ENCODE assay signal across 1 cellular context in genomic region chr11:10322830-10323792, GRCh38.
A peak's percentile ranks its signal among the peaks of the same experiment; 100 is the strongest.
TF ChIP-seq lines count a peak whose summit lies in the region.

No MANE protein-coding gene starts in this region.

TF ChIP-seq in HepG2, 621 proteins besides CTCF, POLR2A, EP300 and RAD21 (continued from another document and continues in another):
- TF ChIP-seq, protein P1, sequence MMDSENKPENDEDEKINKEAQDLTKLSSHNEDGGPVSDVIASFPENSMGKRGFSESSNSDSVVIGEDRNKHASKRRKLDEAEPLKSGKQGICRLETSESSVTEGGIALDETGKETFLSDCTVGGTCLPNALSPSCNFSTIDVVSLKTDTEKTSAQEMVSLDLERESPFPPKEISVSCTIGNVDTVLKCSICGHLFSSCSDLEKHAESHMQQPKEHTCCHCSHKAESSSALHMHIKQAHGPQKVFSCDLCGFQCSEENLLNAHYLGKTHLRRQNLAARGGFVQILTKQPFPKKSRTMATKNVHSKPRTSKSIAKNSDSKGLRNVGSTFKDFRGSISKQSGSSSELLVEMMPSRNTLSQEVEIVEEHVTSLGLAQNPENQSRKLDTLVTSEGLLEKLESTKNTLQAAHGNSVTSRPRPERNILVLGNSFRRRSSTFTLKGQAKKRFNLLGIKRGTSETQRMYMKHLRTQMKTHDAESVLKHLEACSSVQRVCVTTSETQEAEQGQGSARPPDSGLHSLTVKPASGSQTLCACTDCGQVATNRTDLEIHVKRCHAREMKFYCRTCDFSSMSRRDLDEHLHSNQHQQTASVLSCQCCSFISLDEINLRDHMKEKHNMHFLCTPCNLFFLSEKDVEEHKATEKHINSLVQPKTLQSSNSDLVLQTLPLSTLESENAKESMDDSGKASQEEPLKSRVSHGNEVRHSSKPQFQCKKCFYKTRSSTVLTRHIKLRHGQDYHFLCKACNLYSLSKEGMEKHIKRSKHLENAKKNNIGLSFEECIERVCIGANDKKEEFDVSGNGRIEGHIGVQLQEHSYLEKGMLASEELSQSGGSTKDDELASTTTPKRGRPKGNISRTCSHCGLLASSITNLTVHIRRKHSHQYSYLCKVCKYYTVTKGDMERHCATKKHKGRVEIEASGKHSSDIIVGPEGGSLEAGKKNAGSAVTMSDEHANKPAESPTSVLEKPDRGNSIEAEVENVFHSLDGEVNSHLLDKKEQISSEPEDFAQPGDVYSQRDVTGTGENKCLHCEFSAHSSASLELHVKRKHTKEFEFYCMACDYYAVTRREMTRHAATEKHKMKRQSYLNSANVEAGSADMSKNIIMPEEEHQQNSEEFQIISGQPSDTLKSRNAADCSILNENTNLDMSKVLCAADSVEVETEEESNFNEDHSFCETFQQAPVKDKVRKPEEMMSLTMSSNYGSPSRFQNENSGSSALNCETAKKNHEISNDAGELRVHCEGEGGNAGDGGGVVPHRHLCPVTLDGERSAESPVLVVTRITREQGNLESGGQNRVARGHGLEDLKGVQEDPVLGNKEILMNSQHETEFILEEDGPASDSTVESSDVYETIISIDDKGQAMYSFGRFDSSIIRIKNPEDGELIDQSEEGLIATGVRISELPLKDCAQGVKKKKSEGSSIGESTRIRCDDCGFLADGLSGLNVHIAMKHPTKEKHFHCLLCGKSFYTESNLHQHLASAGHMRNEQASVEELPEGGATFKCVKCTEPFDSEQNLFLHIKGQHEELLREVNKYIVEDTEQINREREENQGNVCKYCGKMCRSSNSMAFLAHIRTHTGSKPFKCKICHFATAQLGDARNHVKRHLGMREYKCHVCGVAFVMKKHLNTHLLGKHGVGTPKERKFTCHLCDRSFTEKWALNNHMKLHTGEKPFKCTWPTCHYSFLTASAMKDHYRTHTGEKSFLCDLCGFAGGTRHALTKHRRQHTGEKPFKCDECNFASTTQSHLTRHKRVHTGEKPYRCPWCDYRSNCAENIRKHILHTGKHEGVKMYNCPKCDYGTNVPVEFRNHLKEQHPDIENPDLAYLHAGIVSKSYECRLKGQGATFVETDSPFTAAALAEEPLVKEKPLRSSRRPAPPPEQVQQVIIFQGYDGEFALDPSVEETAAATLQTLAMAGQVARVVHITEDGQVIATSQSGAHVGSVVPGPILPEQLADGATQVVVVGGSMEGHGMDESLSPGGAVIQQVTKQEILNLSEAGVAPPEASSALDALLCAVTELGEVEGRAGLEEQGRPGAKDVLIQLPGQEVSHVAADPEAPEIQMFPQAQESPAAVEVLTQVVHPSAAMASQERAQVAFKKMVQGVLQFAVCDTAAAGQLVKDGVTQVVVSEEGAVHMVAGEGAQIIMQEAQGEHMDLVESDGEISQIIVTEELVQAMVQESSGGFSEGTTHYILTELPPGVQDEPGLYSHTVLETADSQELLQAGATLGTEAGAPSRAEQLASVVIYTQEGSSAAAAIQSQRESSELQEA (CRISPR knock-in tag; IDR thresholded peaks at IDR 0.05; ENCODE audit: not compliant biosample characterization): no peak
- TF ChIP-seq SP5 (CRISPR knock-in tag; IDR thresholded peaks at IDR 0.05; ENCODE audit: borderline replicate concordance, low read depth): no peak
- no peak for TF ChIP-seq ZNF44 (CRISPR knock-in tag; IDR thresholded peaks at IDR 0.05)
- peak; percentile 33; the same call in 1 of the 2 replicates for TF ChIP-seq KDM5A (IDR thresholded peaks at IDR 0.05; ENCODE audit: borderline replicate concordance, low read length)
- TF ChIP-seq HOXD1 (CRISPR knock-in tag; IDR thresholded peaks at IDR 0.05): no peak
- no peak for TF ChIP-seq ZSCAN30 (CRISPR knock-in tag; IDR thresholded peaks at IDR 0.05)
- TF ChIP-seq, protein P2, sequence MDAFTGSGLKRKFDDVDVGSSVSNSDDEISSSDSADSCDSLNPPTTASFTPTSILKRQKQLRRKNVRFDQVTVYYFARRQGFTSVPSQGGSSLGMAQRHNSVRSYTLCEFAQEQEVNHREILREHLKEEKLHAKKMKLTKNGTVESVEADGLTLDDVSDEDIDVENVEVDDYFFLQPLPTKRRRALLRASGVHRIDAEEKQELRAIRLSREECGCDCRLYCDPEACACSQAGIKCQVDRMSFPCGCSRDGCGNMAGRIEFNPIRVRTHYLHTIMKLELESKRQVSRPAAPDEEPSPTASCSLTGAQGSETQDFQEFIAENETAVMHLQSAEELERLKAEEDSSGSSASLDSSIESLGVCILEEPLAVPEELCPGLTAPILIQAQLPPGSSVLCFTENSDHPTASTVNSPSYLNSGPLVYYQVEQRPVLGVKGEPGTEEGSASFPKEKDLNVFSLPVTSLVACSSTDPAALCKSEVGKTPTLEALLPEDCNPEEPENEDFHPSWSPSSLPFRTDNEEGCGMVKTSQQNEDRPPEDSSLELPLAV (CRISPR knock-in tag; conservative IDR thresholded peaks at IDR 0.05; ENCODE audit: low read depth): no peak
- no peak for TF ChIP-seq MAFG (CRISPR knock-in tag; IDR thresholded peaks at IDR 0.05)
- no peak for TF ChIP-seq ZNF761 (CRISPR knock-in tag; conservative IDR thresholded peaks at IDR 0.05)
- no peak for TF ChIP-seq ZNF441 (CRISPR knock-in tag; IDR thresholded peaks at IDR 0.05; ENCODE audit: borderline replicate concordance)
- TF ChIP-seq ZNF142 (CRISPR knock-in tag; IDR thresholded peaks at IDR 0.05): no peak
- no peak for TF ChIP-seq ZNF557 (CRISPR knock-in tag; IDR thresholded peaks at IDR 0.05)
- no peak for TF ChIP-seq ZSCAN9 (CRISPR knock-in tag; IDR thresholded peaks at IDR 0.05; ENCODE audit: borderline replicate concordance)
- TF ChIP-seq HOXA5 (CRISPR knock-in tag; IDR thresholded peaks at IDR 0.05): no peak
- TF ChIP-seq ZBTB2 (CRISPR knock-in tag; IDR thresholded peaks at IDR 0.05; ENCODE audit: low read depth): no peak
- TF ChIP-seq NR2F6 (IDR thresholded peaks at IDR 0.05): peak; percentile 45; the same call in 1 of the 2 replicates
- TF ChIP-seq NR2F6 (CRISPR knock-in tag; IDR thresholded peaks at IDR 0.05): no peak
- TF ChIP-seq ZMAT3 (CRISPR knock-in tag; conservative IDR thresholded peaks at IDR 0.05): no peak
- TF ChIP-seq ZFY (CRISPR knock-in tag; IDR thresholded peaks at IDR 0.05): peak; percentile 18; the same call in 1 of the 2 replicates
- TF ChIP-seq ZNF510 (CRISPR knock-in tag; IDR thresholded peaks at IDR 0.05; ENCODE audit: low read depth): no peak
- TF ChIP-seq ZBTB37 (CRISPR knock-in tag; IDR thresholded peaks at IDR 0.05): no peak
- TF ChIP-seq, protein P3, sequence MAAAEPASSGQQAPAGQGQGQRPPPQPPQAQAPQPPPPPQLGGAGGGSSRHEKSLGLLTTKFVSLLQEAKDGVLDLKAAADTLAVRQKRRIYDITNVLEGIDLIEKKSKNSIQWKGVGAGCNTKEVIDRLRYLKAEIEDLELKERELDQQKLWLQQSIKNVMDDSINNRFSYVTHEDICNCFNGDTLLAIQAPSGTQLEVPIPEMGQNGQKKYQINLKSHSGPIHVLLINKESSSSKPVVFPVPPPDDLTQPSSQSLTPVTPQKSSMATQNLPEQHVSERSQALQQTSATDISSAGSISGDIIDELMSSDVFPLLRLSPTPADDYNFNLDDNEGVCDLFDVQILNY (CRISPR knock-in tag; conservative IDR thresholded peaks at IDR 0.05): no peak
- no peak for TF ChIP-seq ZNF205 (CRISPR knock-in tag; IDR thresholded peaks at IDR 0.05)
- no peak for TF ChIP-seq CBX2 (IDR thresholded peaks at IDR 0.05; ENCODE audit: low read depth, low read length)
- TF ChIP-seq CBX2 (CRISPR knock-in tag; IDR thresholded peaks at IDR 0.05; ENCODE audit: low read depth): no peak
- no peak for TF ChIP-seq TAF1 (CRISPR knock-in tag; IDR thresholded peaks at IDR 0.05)
- TF ChIP-seq, protein P4, sequence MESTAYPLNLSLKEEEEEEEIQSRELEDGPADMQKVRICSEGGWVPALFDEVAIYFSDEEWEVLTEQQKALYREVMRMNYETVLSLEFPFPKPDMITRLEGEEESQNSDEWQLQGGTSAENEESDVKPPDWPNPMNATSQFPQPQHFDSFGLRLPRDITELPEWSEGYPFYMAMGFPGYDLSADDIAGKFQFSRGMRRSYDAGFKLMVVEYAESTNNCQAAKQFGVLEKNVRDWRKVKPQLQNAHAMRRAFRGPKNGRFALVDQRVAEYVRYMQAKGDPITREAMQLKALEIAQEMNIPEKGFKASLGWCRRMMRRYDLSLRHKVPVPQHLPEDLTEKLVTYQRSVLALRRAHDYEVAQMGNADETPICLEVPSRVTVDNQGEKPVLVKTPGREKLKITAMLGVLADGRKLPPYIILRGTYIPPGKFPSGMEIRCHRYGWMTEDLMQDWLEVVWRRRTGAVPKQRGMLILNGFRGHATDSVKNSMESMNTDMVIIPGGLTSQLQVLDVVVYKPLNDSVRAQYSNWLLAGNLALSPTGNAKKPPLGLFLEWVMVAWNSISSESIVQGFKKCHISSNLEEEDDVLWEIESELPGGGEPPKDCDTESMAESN (CRISPR knock-in tag; conservative IDR thresholded peaks at IDR 0.05): 0 out of 2 replicates have a peak, but pooled peaks have one; percentile 40
- no peak for TF ChIP-seq ISL2 (CRISPR knock-in tag; IDR thresholded peaks at IDR 0.05)
- TF ChIP-seq ZFX (CRISPR knock-in tag; IDR thresholded peaks at IDR 0.05; ENCODE audit: low read depth): peak; percentile 37; the same call in 1 of the 2 replicates
- peak; percentile 48; the same call in 1 of the 2 replicates for TF ChIP-seq ZMYM4 (CRISPR knock-in tag; IDR thresholded peaks at IDR 0.05)
- no peak for TF ChIP-seq SOX13 (IDR thresholded peaks at IDR 0.05)
- peak in 1 of 2 experiments; percentile 15; a peak in 1 of 4 replicates for TF ChIP-seq SOX13 (CRISPR knock-in tag; conservative IDR thresholded peaks at IDR 0.05 in 1 of 2, IDR thresholded peaks at IDR 0.05 in 1 of 2)
- TF ChIP-seq GLI4 (CRISPR knock-in tag; IDR thresholded peaks at IDR 0.05; ENCODE audit: borderline replicate concordance): no peak
- TF ChIP-seq CHD4 (IDR thresholded peaks at IDR 0.05; ENCODE audit: borderline replicate concordance, low read length): peak; percentile 56; the same call in 1 of the 2 replicates
- TF ChIP-seq ZNF777 (CRISPR knock-in tag; IDR thresholded peaks at IDR 0.05): 0 out of 2 replicates have a peak, but pooled peaks have one; percentile 34
- TF ChIP-seq, protein P5, sequence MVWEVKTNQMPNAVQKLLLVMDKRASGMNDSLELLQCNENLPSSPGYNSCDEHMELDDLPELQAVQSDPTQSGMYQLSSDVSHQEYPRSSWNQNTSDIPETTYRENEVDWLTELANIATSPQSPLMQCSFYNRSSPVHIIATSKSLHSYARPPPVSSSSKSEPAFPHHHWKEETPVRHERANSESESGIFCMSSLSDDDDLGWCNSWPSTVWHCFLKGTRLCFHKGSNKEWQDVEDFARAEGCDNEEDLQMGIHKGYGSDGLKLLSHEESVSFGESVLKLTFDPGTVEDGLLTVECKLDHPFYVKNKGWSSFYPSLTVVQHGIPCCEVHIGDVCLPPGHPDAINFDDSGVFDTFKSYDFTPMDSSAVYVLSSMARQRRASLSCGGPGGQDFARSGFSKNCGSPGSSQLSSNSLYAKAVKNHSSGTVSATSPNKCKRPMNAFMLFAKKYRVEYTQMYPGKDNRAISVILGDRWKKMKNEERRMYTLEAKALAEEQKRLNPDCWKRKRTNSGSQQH (CRISPR knock-in tag; IDR thresholded peaks at IDR 0.05; ENCODE audit: low read depth): no peak
- peak; percentile 97 for TF ChIP-seq HNF4G (IDR thresholded peaks at IDR 0.05; ENCODE audit: borderline replicate concordance, low read depth, low read length)
- peak; percentile 66; the same call in 1 of the 2 replicates for TF ChIP-seq HNF4G (CRISPR knock-in tag; IDR thresholded peaks at IDR 0.05; ENCODE audit: borderline replicate concordance, low read depth)
